ENCODE assay signal across 25 cellular contexts in genomic region chr2:65826567-65826966, GRCh38.
"Had no signal": no experiment of that assay in that cellular context is flagged by ENCODE, and none has a peak within 500 bp of the region (broad histone marks: within the 10 kb centered on the region; RNA-seq: fewer than 3 reads in every experiment).

No MANE protein-coding gene starts in this region.

- H3K4me1 ChIP-seq: heart right ventricle, parathyroid adenoma, psoas muscle, sigmoid colon, spleen, suprapubic skin, tibial artery, upper lobe of right lung had no signal

- H3K79me2 ChIP-seq: hepatocyte, parathyroid adenoma had no signal

- H2AFZ ChIP-seq: hepatocyte, neural progenitor cell, parathyroid adenoma had no signal

- H3K9me3 ChIP-seq: neutrophil, suprapubic skin, thoracic aorta, tibial artery, upper lobe of right lung had no signal

- H3K4me3 ChIP-seq: heart right ventricle, hepatocyte, lung, neural progenitor cell, psoas muscle, sigmoid colon, spleen, suprapubic skin, thoracic aorta, tibial artery, upper lobe of right lung had no signal

- H3K9ac ChIP-seq: neural progenitor cell, parathyroid adenoma had no signal

- FAIRE-seq: small intestine, urothelium cell line had no signal

- H3K27ac ChIP-seq: heart right ventricle, hepatocyte, neural progenitor cell, neutrophil, parathyroid adenoma, psoas muscle, sigmoid colon, spleen, suprapubic skin, thoracic aorta, tibial artery, upper lobe of right lung had no signal

- H3K27me3 ChIP-seq: heart right ventricle, hepatocyte, neural progenitor cell, neutrophil, sigmoid colon, spleen, suprapubic skin, tibial artery, upper lobe of right lung had no signal

- ATAC-seq: left lobe of liver; natural killer cell; psoas muscle; stimulated activated effector memory CD8-positive, alpha-beta T cell treated with anti-CD3 and anti-CD28 coated beads, Interleukin-12 subunit alpha, Interleukin-12 subunit beta, amount 100 ng/mL, for 72 hours; upper lobe of right lung had no signal

- H3K36me3 ChIP-seq: heart right ventricle, neural progenitor cell, neutrophil, sigmoid colon, spleen, suprapubic skin, thoracic aorta, tibial artery, upper lobe of right lung had no signal

- DNase-seq: islet precursor cell; mesendoderm; naive B cell; natural killer cell; nephron progenitor cell; occipital lobe; psoas muscle; sigmoid colon; small intestine; spleen; stimulated activated CD4-positive, alpha-beta T cell treated with anti-CD3 and anti-CD28 coated beads, Interleukin-4, amount 100 ng/mL, for 24 hours; stimulated activated naive CD4-positive, alpha-beta T cell; tibial artery; upper lobe of right lung had no signal

- H3K4me2 ChIP-seq: hepatocyte, neural progenitor cell had no signal
